In genomic region chr9:71249729-71250317, GRCh38 we compare ENCODE assay signal across 8 cellular contexts.
DNase-seq lines count a peak whose midpoint lies in the region; ATAC-seq and TF ChIP-seq lines count a peak whose summit lies in the region.

No MANE protein-coding gene starts in this region.

- H3K27ac ChIP-seq in HEK293 (ENCODE audit: extremely low read depth, low read depth, low read length), result no peak overlapping the region
- H3K27ac ChIP-seq in VCaP, result peak overlapping the region; percentile 23
- H3K27ac ChIP-seq in heart right ventricle, result no peak overlapping the region

- H3K36me3 ChIP-seq in HEK293 (ENCODE audit: control insufficient read depth in 2 of 2, insufficient read depth in 1 of 2, low read length in 2 of 2) (no peaks in the 10 kb centered on the region), heart right ventricle (no peaks in the 10 kb centered on the region)

- peak; percentile 71 for TF ChIP-seq CTCF in HEK293 (tag by site-specific recombination; IDR thresholded peaks at IDR 0.05)
- TF ChIP-seq CTCF in VCaP (conservative IDR thresholded peaks at IDR 0.05), result peak; percentile 92
- peak; percentile 22 to 85 (median 73) for TF ChIP-seq CTCF in heart right ventricle (IDR thresholded peaks at IDR 0.05)

- peaks cover 0 to 22% (median 0%) of the 10 kb centered on the region in 7 donors for H3K27me3 ChIP-seq in heart right ventricle

- no peak overlapping the region for H3K4me3 ChIP-seq in HEK293 (ENCODE audit: low read depth, low read length)
- H3K4me3 ChIP-seq in heart right ventricle, result no peak overlapping the region

- ATAC-seq in heart right ventricle (peak in 6 of 8 donors; percentile 25 to 71 (median 52)), sciatic nerve (peak; percentile 86)

- no peaks in the 10 kb centered on the region for H3K4me1 ChIP-seq in HEK293 (ENCODE audit: control insufficient read depth, insufficient read depth, low read length)
- peaks cover 0 to 4% (median 0%) of the 10 kb centered on the region in 9 donors for H3K4me1 ChIP-seq in heart right ventricle

- POLR2A ChIA-PET in HEK293 (lab: Yijun Ruan, JAX), result no interaction called here

- DNase-seq in NCI-H2196 (lab: John Stamatoyannopoulos, UW; ENCODE audit: unreplicated experiment), result peak; percentile 33
- DNase-seq in NCI-H2196 treated with DMSO at 0.1 percent for 48 hours (lab: John Stamatoyannopoulos, UW; ENCODE audit: unreplicated experiment), result no peak
- peak; percentile 52 for DNase-seq in NCI-H1105 (lab: John Stamatoyannopoulos, UW)
- peak in 1 of 2 donors; percentile 14 for DNase-seq in heart right ventricle
- DNase-seq in sciatic nerve (ENCODE audit: low spot score), result no peak
- no peak for DNase-seq in activated T-cell treated with anti-CD3 and anti-CD28 coated beads for 4 hours

- intact Hi-C loops in heart right ventricle (cut with DNase I), result loop anchor here (1.0 to 10.0 kb wide), 10 partner anchors 318 to 613 kb away; no protein-coding TSS in a partner anchor
- intact Hi-C loops in sciatic nerve (cut with DNase I), result loop anchor here (5.0 to 10.0 kb wide), 2 partner anchors 323 to 605 kb away; no protein-coding TSS in a partner anchor

- H3K9me3 ChIP-seq in HEK293 (ENCODE audit: control insufficient read depth, insufficient read depth, low read depth, low read length) (no peaks in the 10 kb centered on the region), heart right ventricle (no peaks in the 10 kb centered on the region)

- 17 to 20% methylated on average over 5 of the region's 5 CpGs for WGBS in heart right ventricle, 2 donors

- CTCF ChIA-PET in HEK293 (lab: Yijun Ruan, JAX), result interaction anchor here (0.6 to 6.2 kb wide), 35 partner anchors 8 to 1622 kb away, joined by 3 to 109 read pairs (median 4); no protein-coding TSS in a partner anchor

TF ChIP-seq in HEK293, 187 proteins besides CTCF, POLR2A, EP300 and RAD21:
- TF ChIP-seq BCL6B (tag by site-specific recombination; IDR thresholded peaks at IDR 0.05) (no peak), ZFP3 (tag by site-specific recombination; IDR thresholded peaks at IDR 0.05; ENCODE audit: low read depth) (no peak), ZSCAN4 (tag by site-specific recombination; IDR thresholded peaks at IDR 0.05) (no peak), ZNF654 (tag by site-specific recombination; IDR thresholded peaks at IDR 0.05; ENCODE audit: low read depth) (peak; percentile 75), ZNF558 (tag by site-specific recombination; IDR thresholded peaks at IDR 0.05) (no peak)

Comparison
In these comparisons a context has a peak if more than half of its experiments do, and no peak if none do; other contexts are left out.
1. DNase-seq: peak in NCI-H2196 (single experiment) and NCI-H1105 (single experiment); none in NCI-H2196 treated with DMSO at 0.1 percent for 48 hours (single experiment), sciatic nerve (single experiment) and activated T-cell treated with anti-CD3 and anti-CD28 coated beads for 4 hours (single experiment).
2. Peak in every context shown above with its lines, with median percentiles within 50 percentile points of each other: CTCF ChIP-seq.